In the genomic region with DNA sequence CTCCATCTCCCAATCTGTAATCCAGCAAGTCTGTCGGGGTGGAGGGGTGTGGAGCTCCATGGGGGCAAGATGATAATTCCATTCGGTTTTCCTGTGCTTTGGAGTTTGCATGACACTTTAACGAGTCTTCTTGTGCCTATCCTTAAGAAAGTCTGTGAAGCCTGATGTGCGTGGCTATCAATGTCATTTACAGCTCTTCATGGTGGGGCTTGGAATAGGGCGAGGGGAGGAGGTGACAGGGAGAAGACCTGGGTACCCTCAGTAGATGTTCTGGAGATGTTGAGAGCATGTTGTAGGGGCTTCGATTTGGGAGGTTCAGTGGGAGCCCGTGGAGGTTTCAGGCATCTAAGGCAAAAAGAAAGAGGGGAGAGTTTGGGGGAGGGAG, we compare ENCODE assay signal across 10 cellular contexts. TPM values are rescaled to one million over a fixed set of nuclear protein-coding genes. Genes with fewer than 3 reads are reported as not detected.
DNase-seq lines count a peak whose midpoint lies in the region; ATAC-seq and TF ChIP-seq lines count a peak whose summit lies in the region.
"Had no signal": no experiment of that assay in that cellular context is flagged by ENCODE, and none has a peak within 500 bp of the region (broad histone marks: within the 10 kb centered on the region; RNA-seq: fewer than 3 reads in every experiment).

No MANE protein-coding gene starts in this region.

- H3K9me3 Mint-ChIP-seq in activated naive CD8-positive, alpha-beta T cell treated with anti-CD3 and anti-CD28 coated beads, Interleukin-2, amount 50 U/mL, for 24 hours, result no peaks in the 10 kb centered on the region

- no peaks in the 10 kb centered on the region for H3K27me3 ChIP-seq in HCT116 (ENCODE audit: insufficient read depth, low read length)
- H3K27me3 ChIP-seq in kidney epithelial cell (ENCODE audit: control insufficient read depth, insufficient read depth, low read length), result no peaks in the 10 kb centered on the region

- CTCF ChIA-PET in HCT116 (lab: Charles Lee), result interaction anchor here (0.8 to 1.4 kb wide), 4 partner anchors 12 to 52 kb away, joined by 3 to 5 read pairs (median 4); no protein-coding TSS in a partner anchor

- RAD21 ChIA-PET in HCT116 (lab: Charles Lee; ENCODE audit: low non-redundant PET in 1 of 2, low total read pairs in 2 of 2, uncharacterized antibody in 2 of 2, unreplicated experiment in 2 of 2), result no interaction called here

- peaks cover 12 to 33% of the 10 kb centered on the region in 2 experiments; a peak in 3 of 4 replicates for H3K4me1 ChIP-seq in HCT116 (ENCODE audit: control insufficient read depth in 1 of 2, insufficient read depth in 2 of 2, low read length in 2 of 2)

- intact Hi-C loops in HCT116 (cut with micrococcal nuclease), result loop anchor here (2.0 kb wide), 1 partner anchor 52 kb away; no protein-coding TSS in a partner anchor

- no peak overlapping the region for H2AFZ ChIP-seq in HCT116 (ENCODE audit: low read depth, low read length, poor library complexity, severe bottlenecking)

- TF ChIP-seq POLR2A in HCT116 (IDR thresholded peaks at IDR 0.05; ENCODE audit: borderline replicate concordance, extremely low read depth, insufficient read depth, insufficient read length), result no peak

- H3K4me3 Mint-ChIP-seq in activated naive CD8-positive, alpha-beta T cell treated with anti-CD3 and anti-CD28 coated beads, Interleukin-2, amount 50 U/mL, for 24 hours, result peak overlapping the region; percentile 23

- POLR2A ChIA-PET in HCT116 (lab: Charles Lee), result interaction anchor here (0.8 to 3.5 kb wide), 3 partner anchors 15 to 28 kb away, joined by 3 to 19 read pairs (median 3); no protein-coding TSS in a partner anchor

- H3K4me1 Mint-ChIP-seq in activated naive CD8-positive, alpha-beta T cell treated with anti-CD3 and anti-CD28 coated beads, Interleukin-2, amount 50 U/mL, for 24 hours, result peaks cover 25% of the 10 kb centered on the region

- H3K4me3 ChIP-seq in HCT116 (replicated peaks in 1 of 2; ENCODE audit: low read depth in 1 of 2, low read length in 2 of 2), result no peak overlapping the region
- peak overlapping the region; percentile 64 for H3K4me3 ChIP-seq in kidney epithelial cell (ENCODE audit: low read depth, low read length)
- H3K4me3 ChIP-seq in skin epidermis, result no peak overlapping the region

- ATAC-seq in HCT116 (no peak), HG03039 (IDR thresholded peaks at IDR 0.05; ENCODE audit: unreplicated experiment) (no peak), HG02852 (IDR thresholded peaks at IDR 0.05; ENCODE audit: unreplicated experiment) (no peak)
- ATAC-seq in activated naive CD8-positive, alpha-beta T cell treated with anti-CD3 and anti-CD28 coated beads, Interleukin-2, amount 50 U/mL, for 24 hours, result no peak

- no peak for TF ChIP-seq RAD21 in HCT116 (IDR thresholded peaks at IDR 0.05; ENCODE audit: low read depth)

- H3K27me3 Mint-ChIP-seq in activated naive CD8-positive, alpha-beta T cell treated with anti-CD3 and anti-CD28 coated beads, Interleukin-2, amount 50 U/mL, for 24 hours, result peaks cover 22% of the 10 kb centered on the region

- H3K9me3 ChIP-seq in HCT116 (ENCODE audit: control insufficient read depth in 1 of 2, insufficient read depth in 1 of 2, low read depth in 1 of 2, low read length in 2 of 2), result no peaks in the 10 kb centered on the region
- H3K9me3 ChIP-seq: neutrophil had no signal

- no peaks in the 10 kb centered on the region for H3K79me2 ChIP-seq in HCT116 (ENCODE audit: insufficient read depth, low read length)

- BruUV-seq in HCT116 (replicated peaks; lab: Mats Ljungman, UMichigan), result no TSS peak

- no peak overlapping the region for H3K27ac Mint-ChIP-seq in activated naive CD8-positive, alpha-beta T cell treated with anti-CD3 and anti-CD28 coated beads, Interleukin-2, amount 50 U/mL, for 24 hours

- no peaks in the 10 kb centered on the region for H3K9me2 ChIP-seq in HCT116 (ENCODE audit: insufficient read depth)

- TF ChIP-seq CTCF in HCT116 (IDR thresholded peaks at IDR 0.05 in 2 of 3, conservative IDR thresholded peaks at IDR 0.05 in 1 of 3; ENCODE audit: borderline replicate concordance in 1 of 3, insufficient read depth in 1 of 3, low read depth in 2 of 3, low read length in 2 of 3), result no peak
- no peak for TF ChIP-seq CTCF in kidney epithelial cell (IDR thresholded peaks at IDR 0.05; ENCODE audit: insufficient read depth, low read length, poor library complexity, severe bottlenecking)

- no peaks in the 10 kb centered on the region for H4K20me1 ChIP-seq in HCT116 (ENCODE audit: insufficient read depth)

- no peak overlapping the region for H3K27ac ChIP-seq in HCT116 (ENCODE audit: low read depth, low read length)
- peak overlapping the region in 16 of 21 experiments; percentile 7 to 94 (median 52) for H3K27ac ChIP-seq in skin epidermis
- H3K27ac ChIP-seq: neutrophil had no signal

- peaks cover 3% of the 10 kb centered on the region for H3K36me3 Mint-ChIP-seq in activated naive CD8-positive, alpha-beta T cell treated with anti-CD3 and anti-CD28 coated beads, Interleukin-2, amount 50 U/mL, for 24 hours (ENCODE audit: low read depth)

- H3K4me2 ChIP-seq in HCT116 (ENCODE audit: low read length), result peak overlapping the region; percentile 99; the same call in 1 of the 2 replicates

- no peak overlapping the region for H3K9ac ChIP-seq in HCT116 (ENCODE audit: low read length)

- DNase-seq in HCT116 (ENCODE audit: low read depth, low spot score) (no peak), kidney epithelial cell (ENCODE audit: low read depth) (no peak)
- DNase-seq in activated naive CD8-positive, alpha-beta T cell treated with anti-CD3 and anti-CD28 coated beads, Interleukin-2, amount 50 U/mL, for 24 hours, result no peak
- DNase-seq in stimulated activated CD4-positive, alpha-beta T cell treated with anti-CD3 and anti-CD28 coated beads, Interleukin-2, amount 100 ng/mL, for 48 hours, result no peak
- DNase-seq in activated CD4-positive, CD25-positive, alpha-beta regulatory T cell treated with anti-CD3 and anti-CD28 coated beads, Interleukin-2, amount 50 U/mL, for 72 hours, result no peak
- DNase-seq: NCI-H345 had no signal

- H3K36me3 ChIP-seq in HCT116 (ENCODE audit: control insufficient read depth in 1 of 2, insufficient read depth in 2 of 2, low read length in 2 of 2) (peaks cover under 1 to 8% of the 10 kb centered on the region in 2 experiments; a peak in 2 of 4 replicates), kidney epithelial cell (ENCODE audit: control insufficient read depth, insufficient read depth, low read length) (peaks cover 1% of the 10 kb centered on the region)

TF ChIP-seq in HCT116, 20 proteins besides CTCF, POLR2A, EP300 and RAD21:
- TF ChIP-seq ZFX (IDR thresholded peaks at IDR 0.05) (no peak), YY1 (IDR thresholded peaks at IDR 0.05; ENCODE audit: extremely low read depth, insufficient replicate concordance, low read depth, low read length) (no peak), POLR2AphosphoS5 (IDR thresholded peaks at IDR 0.05; ENCODE audit: low read depth, low read length) (no peak), EZH2 (IDR thresholded peaks at IDR 0.05) (no peak), CBX3 (IDR thresholded peaks at IDR 0.05; ENCODE audit: low read depth) (no peak)
- TF ChIP-seq, protein P1, sequence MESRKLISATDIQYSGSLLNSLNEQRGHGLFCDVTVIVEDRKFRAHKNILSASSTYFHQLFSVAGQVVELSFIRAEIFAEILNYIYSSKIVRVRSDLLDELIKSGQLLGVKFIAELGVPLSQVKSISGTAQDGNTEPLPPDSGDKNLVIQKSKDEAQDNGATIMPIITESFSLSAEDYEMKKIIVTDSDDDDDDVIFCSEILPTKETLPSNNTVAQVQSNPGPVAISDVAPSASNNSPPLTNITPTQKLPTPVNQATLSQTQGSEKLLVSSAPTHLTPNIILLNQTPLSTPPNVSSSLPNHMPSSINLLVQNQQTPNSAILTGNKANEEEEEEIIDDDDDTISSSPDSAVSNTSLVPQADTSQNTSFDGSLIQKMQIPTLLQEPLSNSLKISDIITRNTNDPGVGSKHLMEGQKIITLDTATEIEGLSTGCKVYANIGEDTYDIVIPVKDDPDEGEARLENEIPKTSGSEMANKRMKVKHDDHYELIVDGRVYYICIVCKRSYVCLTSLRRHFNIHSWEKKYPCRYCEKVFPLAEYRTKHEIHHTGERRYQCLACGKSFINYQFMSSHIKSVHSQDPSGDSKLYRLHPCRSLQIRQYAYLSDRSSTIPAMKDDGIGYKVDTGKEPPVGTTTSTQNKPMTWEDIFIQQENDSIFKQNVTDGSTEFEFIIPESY (IDR thresholded peaks at IDR 0.05; ENCODE audit: extremely low read depth, insufficient replicate concordance, low read length), result no peak
- TF ChIP-seq, protein P2, sequence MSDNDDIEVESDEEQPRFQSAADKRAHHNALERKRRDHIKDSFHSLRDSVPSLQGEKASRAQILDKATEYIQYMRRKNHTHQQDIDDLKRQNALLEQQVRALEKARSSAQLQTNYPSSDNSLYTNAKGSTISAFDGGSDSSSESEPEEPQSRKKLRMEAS (IDR thresholded peaks at IDR 0.05), result no peak
- TF ChIP-seq, protein P3, sequence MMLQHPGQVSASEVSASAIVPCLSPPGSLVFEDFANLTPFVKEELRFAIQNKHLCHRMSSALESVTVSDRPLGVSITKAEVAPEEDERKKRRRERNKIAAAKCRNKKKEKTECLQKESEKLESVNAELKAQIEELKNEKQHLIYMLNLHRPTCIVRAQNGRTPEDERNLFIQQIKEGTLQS (IDR thresholded peaks at IDR 0.05), result no peak

RNA-seq across cellular contexts. Expression of a gene that starts 0.6 kb away (rescaled TPM):
- 36.2 TPM for total RNA-seq in HCT116 (2021; ENCODE audit: unreplicated experiment)
- polyA plus RNA-seq in HCT116 (2012), result 19.1 and 21.7 TPM in 2 replicates
- total RNA-seq in kidney epithelial cell, result 99.0 and 107 TPM in 2 replicates

RNA-seq across cellular contexts. Expression of a gene that starts 34.6 kb away (rescaled TPM):
- total RNA-seq in HCT116 (2021; ENCODE audit: unreplicated experiment), result 147 TPM
- polyA plus RNA-seq in HCT116 (2012), result 102 and 105 TPM in 2 replicates
- 122 and 127 TPM in 2 replicates for total RNA-seq in kidney epithelial cell

RNA-seq across cellular contexts. Expression of a gene that starts 41.1 kb away (rescaled TPM):
- total RNA-seq in HCT116 (2021; ENCODE audit: unreplicated experiment), result 12.1 TPM
- 8.6 and 12.5 TPM in 2 replicates for polyA plus RNA-seq in HCT116 (2012)
- total RNA-seq in kidney epithelial cell, result 28.9 and 30.1 TPM in 2 replicates
